ENCODE assay signal across 25 cellular contexts in the genomic region with DNA sequence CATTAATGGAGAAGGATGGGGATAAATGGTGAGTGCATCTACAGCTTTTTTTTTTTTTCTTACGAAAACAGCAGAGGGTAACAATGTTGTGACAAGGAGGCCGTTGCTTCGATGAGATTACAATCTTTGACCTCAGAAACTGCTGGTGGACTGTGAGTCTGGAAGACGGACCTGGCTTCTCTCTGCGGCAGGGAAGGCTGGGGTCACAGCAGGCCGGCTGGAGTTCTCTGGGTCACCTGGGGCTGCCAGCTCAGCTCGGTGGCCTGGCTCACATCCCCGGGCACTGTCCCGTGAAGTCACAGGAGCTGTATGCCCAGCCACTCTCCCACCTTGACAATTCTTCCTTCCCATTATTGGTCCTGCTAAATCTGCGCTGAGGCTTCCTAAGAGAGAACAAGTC.
A peak's percentile ranks its signal among the peaks of the same experiment; 100 is the strongest.
DNase-seq lines count a peak whose midpoint lies in the region; ATAC-seq and TF ChIP-seq lines count a peak whose summit lies in the region.
"Had no signal": no experiment of that assay in that cellular context is flagged by ENCODE, and none has a peak within 500 bp of the region (broad histone marks: within the 10 kb centered on the region; RNA-seq: fewer than 3 reads in every experiment).

No MANE protein-coding gene starts in this region.

- H3K36me3 ChIP-seq in heart left ventricle, result no peaks in the 10 kb centered on the region
- H3K36me3 ChIP-seq in right atrium auricular region, result no peaks in the 10 kb centered on the region
- H3K36me3 ChIP-seq in parathyroid adenoma (ENCODE audit: control insufficient read depth, insufficient read depth, low read length), result no peaks in the 10 kb centered on the region
- no peaks in the 10 kb centered on the region for H3K36me3 ChIP-seq in thyroid gland
- H3K36me3 ChIP-seq: SJCRH30 had no signal

- no peak overlapping the region for H3K4me3 ChIP-seq in heart left ventricle
- H3K4me3 ChIP-seq in right atrium auricular region, result no peak overlapping the region
- H3K4me3 ChIP-seq in parathyroid adenoma (ENCODE audit: low read depth, low read length), result no peak overlapping the region
- no peak overlapping the region for H3K4me3 ChIP-seq in thyroid gland (replicated peaks in 1 of 3)
- H3K4me3 ChIP-seq: PC-9, SJCRH30 had no signal

- H3K4me1 ChIP-seq in heart left ventricle (peaks cover 3 to 32% (median 19%) of the 10 kb centered on the region in 12 donors), right atrium auricular region (peaks cover 0 to 14% of the 10 kb centered on the region in 2 donors), parathyroid adenoma (peaks cover 12% of the 10 kb centered on the region), thyroid gland (peaks cover 19 to 30% of the 10 kb centered on the region in 2 donors)

- TF ChIP-seq POLR2A in heart left ventricle (IDR thresholded peaks at IDR 0.05) (no peak), thyroid gland (IDR thresholded peaks at IDR 0.05) (no peak)

- H3K79me2 ChIP-seq in parathyroid adenoma, result no peaks in the 10 kb centered on the region

- H3K27me3 ChIP-seq in heart left ventricle (no peaks in the 10 kb centered on the region), right atrium auricular region (no peaks in the 10 kb centered on the region), parathyroid adenoma (ENCODE audit: control insufficient read depth, insufficient read depth, low read length) (no peaks in the 10 kb centered on the region), thyroid gland (no peaks in the 10 kb centered on the region)
- H3K27me3 ChIP-seq: SJCRH30 had no signal

- H3K9me3 ChIP-seq in heart left ventricle (no peaks in the 10 kb centered on the region), right atrium auricular region (no peaks in the 10 kb centered on the region), parathyroid adenoma (ENCODE audit: control insufficient read depth, low read length) (no peaks in the 10 kb centered on the region), thyroid gland (no peaks in the 10 kb centered on the region)
- H3K9me3 ChIP-seq: SJCRH30 had no signal

- WGBS in heart left ventricle, 4 donors, result 48 to 66% (median 53%) methylated on average over 10 of the region's 10 CpGs
- 38 to 48% methylated on average over 10 of the region's 10 CpGs for WGBS in thyroid gland, 2 donors

- DNase-seq in heart left ventricle, result peak in 4 of 5 donors; percentile 44 to 68 (median 56)
- no peak for DNase-seq in right atrium auricular region (ENCODE audit: low spot score)
- peak; percentile 79 for DNase-seq in islet precursor cell
- peak; percentile 80 to 86 for DNase-seq in thyroid gland
- DNase-seq in NCI-H2107 (lab: John Stamatoyannopoulos, UW), result no peak
- no peak for DNase-seq in SHP77 treated with DMSO at 0.1 percent for 48 hours (lab: John Stamatoyannopoulos, UW)
- DNase-seq in H4 (ENCODE audit: low spot score), result no peak
- DNase-seq: AML-193; C1 segment of cervical spinal cord; Calu3; CD8-positive, alpha-beta memory T cell; GDM1; GOT3; IMR-90; NCI-H1092 treated with DMSO at 0.1 percent for 48 hours; NCI-H1436 treated with DMSO at 0.1 percent for 48 hours; NCI-H1930; NCI-H226; NCI-H510A treated with DMSO at 0.1 percent for 48 hours; NCI-H748 treated with DMSO at 0.1 percent for 48 hours; PC-9; SJCRH30 had no signal

- H3K4me2 ChIP-seq in parathyroid adenoma (ENCODE audit: low read length), result no peak overlapping the region
- H3K4me2 ChIP-seq: KMS-11, PC-9 had no signal

- TF ChIP-seq CTCF in heart left ventricle (IDR thresholded peaks at IDR 0.05) (no peak), right atrium auricular region (IDR thresholded peaks at IDR 0.05) (no peak), parathyroid adenoma (IDR thresholded peaks at IDR 0.05) (no peak), thyroid gland (IDR thresholded peaks at IDR 0.05) (no peak)

- peak overlapping the region; percentile 56 for H2AFZ ChIP-seq in parathyroid adenoma
- H2AFZ ChIP-seq: PC-9 had no signal

- H3K27ac ChIP-seq in heart left ventricle (peak overlapping the region in 7 of 12 donors; percentile 35 to 84 (median 77)), right atrium auricular region (no peak overlapping the region), parathyroid adenoma (peak overlapping the region; percentile 55), thyroid gland (peak overlapping the region; percentile 78 to 80 (median 78))
- H3K27ac ChIP-seq: KMS-11, PC-9, SJCRH30 had no signal

- H3K9ac ChIP-seq in parathyroid adenoma, result no peak overlapping the region
- H3K9ac ChIP-seq: KMS-11 had no signal

- intact Hi-C loops in heart left ventricle (cut with DNase I) (loop anchor here in 5 of 10 donors (5.0 to 10.0 kb wide), 4 partner anchors 88 to 163 kb away; a partner anchor contains a TSS), thyroid gland (cut with DNase I) (no loop called here)

- peak; percentile 48 to 75 (median 64) for ATAC-seq in heart left ventricle
- ATAC-seq: HCT116 had no signal

Comparison
In these comparisons a context has a peak if more than half of its experiments do, and no peak if none do; other contexts are left out.
1. DNase-seq: peak in heart left ventricle (4 of 5), islet precursor cell (single experiment) and thyroid gland (2 of 2); none in right atrium auricular region (single experiment), NCI-H2107 (single experiment), SHP77 treated with DMSO at 0.1 percent for 48 hours (single experiment) and H4 (single experiment).
2. H3K27ac ChIP-seq: peak in heart left ventricle (7 of 12), parathyroid adenoma (single experiment) and thyroid gland (3 of 3); none in right atrium auricular region (0 of 2).